17 cellular contexts compared by ENCODE assay signal in genomic region chr16:85917012-85917411, GRCh38. TPM values are rescaled to one million over a fixed set of nuclear protein-coding genes. Genes with fewer than 3 reads are reported as not detected.
DNase-seq lines count a peak whose midpoint lies in the region; ATAC-seq and TF ChIP-seq lines count a peak whose summit lies in the region.
"Had no signal": no experiment of that assay in that cellular context is flagged by ENCODE, and none has a peak within 500 bp of the region (broad histone marks: within the 10 kb centered on the region; RNA-seq: fewer than 3 reads in every experiment).

No MANE protein-coding gene starts in this region.

- H3K27me3 Mint-ChIP-seq in type B pancreatic cell = peaks cover 20% of the 10 kb centered on the region

- POLR2A ChIA-PET in PC-9 (lab: Charles Lee; ENCODE audit: unreplicated experiment) = no interaction called here

- H3K36me3 ChIP-seq in cardiac muscle cell = no peaks in the 10 kb centered on the region
- H3K36me3 ChIP-seq in PC-9 (ENCODE audit: low read depth) = no peaks in the 10 kb centered on the region

- H3K9me3 Mint-ChIP-seq in type B pancreatic cell = no peaks in the 10 kb centered on the region
- H3K9me3 Mint-ChIP-seq: activated T-helper 1 cell treated with anti-CD3 and anti-CD28 coated beads, Interleukin-12 subunit alpha, Interleukin-12 subunit beta, Interleukin-2, Interleukin-4 antibody, amounts not matched to agents 30 ng/mL and 10 ng/mL and 1 ng/mL, durations not matched to agents 14 hours and 24 hours and 36 hours had no signal

- H3K27ac ChIP-seq in cardiac muscle cell = no peak overlapping the region
- H3K27ac ChIP-seq in PC-9 = no peak overlapping the region

- no peaks in the 10 kb centered on the region for H3F3A ChIP-seq in PC-9 (ENCODE audit: insufficient read depth, low read depth)

- H3K4me2 ChIP-seq in PC-9 = peak overlapping the region; percentile 40; the same call in 1 of the 2 replicates

- CTCF ChIA-PET in PC-9 (lab: Charles Lee) = no interaction called here

- H3K27ac Mint-ChIP-seq in type B pancreatic cell = no peak overlapping the region
- H3K27ac Mint-ChIP-seq: activated T-helper 1 cell treated with anti-CD3 and anti-CD28 coated beads, Interleukin-12 subunit alpha, Interleukin-12 subunit beta, Interleukin-2, Interleukin-4 antibody, amounts not matched to agents 30 ng/mL and 10 ng/mL and 1 ng/mL, durations not matched to agents 14 hours and 24 hours and 36 hours; brain had no signal

- no peak for DNase-seq in cardiac muscle cell (ENCODE audit: low read depth in 1 of 2, low spot score in 1 of 2)
- no peak for DNase-seq in left cardiac atrium
- no peak for DNase-seq in PC-9
- no peak for DNase-seq in fibroblast of villous mesenchyme (ENCODE audit: low read depth)
- no peak for DNase-seq in type B pancreatic cell (ENCODE audit: extremely low spot score, unreplicated experiment)
- no peak for DNase-seq in cortex of kidney (lab: John Stamatoyannopoulos, UW)
- no peak for DNase-seq in SKM-1 (lab: John Stamatoyannopoulos, UW; ENCODE audit: unreplicated experiment)
- DNase-seq: IMR-90, NCI-H187 treated with DMSO at 0.1 percent for 48 hours, SW 1271 had no signal

- H3K36me3 Mint-ChIP-seq in type B pancreatic cell = no peaks in the 10 kb centered on the region
- H3K36me3 Mint-ChIP-seq: brain had no signal

- peak; percentile 40 for TF ChIP-seq CTCF in cardiac muscle cell (IDR thresholded peaks at IDR 0.05; ENCODE audit: low read depth, low read length)
- no peak for TF ChIP-seq CTCF in PC-9 (conservative IDR thresholded peaks at IDR 0.05)
- TF ChIP-seq CTCF in fibroblast of villous mesenchyme (IDR thresholded peaks at IDR 0.05; ENCODE audit: insufficient read depth, low read depth, low read length) = peak; percentile 12
- TF ChIP-seq CTCF in type B pancreatic cell (conservative IDR thresholded peaks at IDR 0.05) = peak; percentile 54

- no peaks in the 10 kb centered on the region for H4K20me1 ChIP-seq in PC-9 (ENCODE audit: insufficient read depth)

- no peak overlapping the region for H2AFZ ChIP-seq in PC-9

- H3K4me3 Mint-ChIP-seq in type B pancreatic cell = no peak overlapping the region
- H3K4me3 Mint-ChIP-seq: activated T-helper 1 cell treated with anti-CD3 and anti-CD28 coated beads, Interleukin-12 subunit alpha, Interleukin-12 subunit beta, Interleukin-2, Interleukin-4 antibody, amounts not matched to agents 30 ng/mL and 10 ng/mL and 1 ng/mL, durations not matched to agents 14 hours and 24 hours and 36 hours had no signal

- peaks cover 17% of the 10 kb centered on the region for H3K4me1 Mint-ChIP-seq in type B pancreatic cell (ENCODE audit: unreplicated experiment)

- H3K4me1 ChIP-seq in cardiac muscle cell (ENCODE audit: low read depth) = peaks cover 7% of the 10 kb centered on the region
- H3K4me1 ChIP-seq in PC-9 (replicated peaks; ENCODE audit: insufficient read depth) = no peaks in the 10 kb centered on the region

- BruUV-seq in PC-9 (replicated peaks; lab: Mats Ljungman, UMichigan) = no TSS peak

- ATAC-seq in left cardiac atrium = no peak
- no peak for ATAC-seq in GM21723 (IDR thresholded peaks at IDR 0.05; ENCODE audit: unreplicated experiment)
- ATAC-seq: activated CD4-positive, CD25-positive, alpha-beta regulatory T cell treated with anti-CD3 and anti-CD28 coated beads, Interleukin-2, amount 50 U/mL, for 24 hours had no signal

- H3K4me3 ChIP-seq in cardiac muscle cell (no peak overlapping the region), PC-9 (no peak overlapping the region), fibroblast of villous mesenchyme (ENCODE audit: low read depth, low read length) (no peak overlapping the region)
- H3K4me3 ChIP-seq: heart right ventricle had no signal

- no peaks in the 10 kb centered on the region for H3K79me2 ChIP-seq in PC-9 (ENCODE audit: low read depth)

- H3K9me3 ChIP-seq in cardiac muscle cell (ENCODE audit: low read depth) (no peaks in the 10 kb centered on the region), PC-9 (ENCODE audit: insufficient read depth, low read depth) (no peaks in the 10 kb centered on the region)
- H3K9me3 ChIP-seq: heart right ventricle had no signal

- H3K9me2 ChIP-seq in PC-9 (ENCODE audit: insufficient read depth) = no peaks in the 10 kb centered on the region

- no peaks in the 10 kb centered on the region for H3K27me3 ChIP-seq in cardiac muscle cell
- peaks cover 100% of the 10 kb centered on the region for H3K27me3 ChIP-seq in PC-9 (ENCODE audit: insufficient read depth, low read depth)
- H3K27me3 ChIP-seq: heart right ventricle had no signal

- intact Hi-C loops in left cardiac atrium (cut with DNase I) (no loop called here), PC-9 (cut with micrococcal nuclease; ENCODE audit: unreplicated experiment) (no loop called here)

RNA-seq across cellular contexts. Expression of gene IRF8, which starts 18.1 kb away (rescaled TPM):
- total RNA-seq in cardiac muscle cell (6.3 and 12.8 TPM in 2 replicates), left cardiac atrium (10 to 100 TPM in 1 of 2 donors, 1 to 10 TPM in 1; 9.2 to 15.6 TPM), PC-9 (2021) (not detected in 2 replicates), fibroblast of villous mesenchyme (not detected in 2 replicates), type B pancreatic cell (ENCODE audit: low replicate concordance) (12.6 and 21.0 TPM in 2 replicates)
- polyA plus RNA-seq in cardiac muscle cell = 1.7 and 8.2 TPM in 2 replicates
- total RNA-seq: endothelial cell of umbilical vein, IMR-90 had no signal
- polyA plus RNA-seq: AG04450, endothelial cell of umbilical vein, IMR-90 had no signal
